Comparison of ENCODE assay signal across 8 cellular contexts in the genomic region with DNA sequence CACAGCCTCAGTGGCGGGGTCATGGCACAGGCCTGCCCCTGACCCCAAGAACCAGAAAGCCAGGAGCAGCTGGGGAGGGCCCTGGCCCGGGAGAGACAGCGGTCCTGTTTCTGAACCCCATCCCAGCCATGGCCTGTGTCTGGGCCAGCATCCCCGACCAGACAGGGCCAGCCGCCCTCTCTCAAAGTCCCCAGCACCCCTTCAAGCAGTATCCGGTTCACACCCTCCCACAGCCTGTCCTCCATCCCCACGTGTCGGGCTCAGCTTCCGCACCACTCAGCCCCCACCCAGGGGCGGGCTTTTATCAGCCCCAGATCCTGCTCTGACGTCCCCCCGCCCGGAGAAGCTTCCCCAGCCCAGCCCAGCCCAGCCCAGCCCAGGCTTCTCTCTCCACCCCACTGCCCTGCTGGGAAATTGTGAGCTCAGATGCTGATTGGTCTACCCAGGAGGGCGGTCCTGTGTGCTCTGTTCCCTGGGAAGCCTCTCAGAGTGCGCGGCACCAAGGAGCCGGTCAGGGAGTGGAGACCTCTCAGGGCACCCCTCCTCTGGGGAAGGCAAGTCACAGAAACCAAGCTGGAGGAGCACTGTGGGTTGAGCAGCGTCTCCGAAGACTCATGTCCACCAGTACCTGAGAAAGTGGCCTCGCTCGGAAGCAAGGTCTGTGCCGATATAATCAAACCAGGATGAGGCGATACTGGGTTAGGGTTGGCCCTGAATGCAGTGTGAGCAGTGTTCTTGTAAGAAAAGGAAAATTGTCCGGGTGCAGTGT. TPM values are rescaled to one million over a fixed set of nuclear protein-coding genes. Genes with fewer than 3 reads are reported as not detected.
A peak's percentile ranks its signal among the peaks of the same experiment; 100 is the strongest.
DNase-seq lines count a peak whose midpoint lies in the region; ATAC-seq, FAIRE-seq and TF ChIP-seq lines count a peak whose summit lies in the region.

No MANE protein-coding gene starts in this region.

- TF ChIP-seq EP300 in transverse colon (IDR thresholded peaks at IDR 0.05; ENCODE audit: low read depth): no peak

- peak; percentile 84 for FAIRE-seq in G401.6 (lab: Jason Lieb, UNC)

- 10 to 18% (median 11%) methylated on average over 23 to 24 of the region's 24 CpGs for WGBS in adipose tissue, 3 donors
- 5 to 8% methylated on average over 20 to 24 of the region's 24 CpGs for WGBS in heart right ventricle, 2 donors
- WGBS in transverse colon (ENCODE audit: low coverage in 1 of 2), 2 donors: 13% methylated on average over 19 of the region's 24 CpGs; no CpG with 5 or more reads in 1 of the 2 donors

- peaks cover 13% of the 10 kb centered on the region for H3K4me1 Mint-ChIP-seq in T-helper 1 cell treated with Interleukin-12 subunit alpha and Interleukin-12 subunit beta and Interleukin-4 antibody, amounts not matched to agents 30 μg/mL and 1 μg/mL, for 36 hours (ENCODE audit: low read depth)

- peak overlapping the region; percentile 89 for H3K4me3 Mint-ChIP-seq in T-helper 1 cell treated with Interleukin-12 subunit alpha and Interleukin-12 subunit beta and Interleukin-4 antibody, amounts not matched to agents 30 μg/mL and 1 μg/mL, for 36 hours

- peak; percentile 86 for TF ChIP-seq POLR2A in transverse colon (IDR thresholded peaks at IDR 0.05)

- H3K27me3 ChIP-seq in heart right ventricle (no peaks in the 10 kb centered on the region), transverse colon (no peaks in the 10 kb centered on the region)

- peaks cover 3% of the 10 kb centered on the region for H3K36me3 Mint-ChIP-seq in T-helper 1 cell treated with Interleukin-12 subunit alpha and Interleukin-12 subunit beta and Interleukin-4 antibody, amounts not matched to agents 30 μg/mL and 1 μg/mL, for 36 hours (ENCODE audit: low read depth)

- peak; percentile 29 for ATAC-seq in HG03521 (IDR thresholded peaks at IDR 0.05; ENCODE audit: unreplicated experiment)
- ATAC-seq in heart right ventricle: peak; percentile 79 to 88 (median 84)

- H3K27ac ChIP-seq in adipose tissue (ENCODE audit: low read depth, low read length) (peak overlapping the region; percentile 49), heart right ventricle (peak overlapping the region; percentile 70 to 90 (median 84)), transverse colon (peak overlapping the region; percentile 82 to 89 (median 88))

- TF ChIP-seq CTCF in heart right ventricle (IDR thresholded peaks at IDR 0.05) (peak in 1 of 9 donors; percentile 16), transverse colon (IDR thresholded peaks at IDR 0.05) (no peak)

- intact Hi-C loops in heart right ventricle (cut with DNase I) (loop anchor here (2.0 to 10.0 kb wide), 8 partner anchors 33 to 446 kb away; a partner anchor contains a TSS), posterior vena cava (cut with DNase I) (no loop called here), transverse colon (cut with DNase I; ENCODE audit: low total_unique reads) (loop anchor here (10.0 kb wide), 1 partner anchor 1426 kb away; a partner anchor contains a TSS)

- H3K4me1 ChIP-seq in heart right ventricle: peaks cover 25 to 56% (median 44%) of the 10 kb centered on the region in 9 donors
- peaks cover 16 to 44% (median 33%) of the 10 kb centered on the region in 4 donors for H3K4me1 ChIP-seq in transverse colon

- in situ Hi-C loops in transverse colon (cut with MboI; ENCODE audit: low pct_ligation_motif_present in 1 of 4, low pct_unique_long_range_greater_than_20kb in 1 of 4, low sequenced_read_pairs in 3 of 4): loop anchor here (5.0 to 25.0 kb wide), 4 partner anchors 186 to 588 kb away; a partner anchor contains a TSS

- H3K27me3 Mint-ChIP-seq in T-helper 1 cell treated with Interleukin-12 subunit alpha and Interleukin-12 subunit beta and Interleukin-4 antibody, amounts not matched to agents 30 μg/mL and 1 μg/mL, for 36 hours (ENCODE audit: low read depth): no peaks in the 10 kb centered on the region

- peak overlapping the region; percentile 31 to 64 (median 56) for H3K4me3 ChIP-seq in heart right ventricle
- peak overlapping the region; percentile 22 to 39 (median 31) for H3K4me3 ChIP-seq in transverse colon

- H3K27ac Mint-ChIP-seq in T-helper 1 cell treated with Interleukin-12 subunit alpha and Interleukin-12 subunit beta and Interleukin-4 antibody, amounts not matched to agents 30 μg/mL and 1 μg/mL, for 36 hours: peak overlapping the region; percentile 89

- DNase-seq in heart right ventricle: peak; percentile 90 to 95
- peak; percentile 97 for DNase-seq in posterior vena cava (ENCODE audit: low spot score)
- peak; percentile 92 for DNase-seq in transverse colon
- DNase-seq in NCI-H1092 treated with DMSO at 0.1 percent for 48 hours (lab: John Stamatoyannopoulos, UW): no peak

- H3K9me3 Mint-ChIP-seq in T-helper 1 cell treated with Interleukin-12 subunit alpha and Interleukin-12 subunit beta and Interleukin-4 antibody, amounts not matched to agents 30 μg/mL and 1 μg/mL, for 36 hours: no peaks in the 10 kb centered on the region

- H3K9me3 ChIP-seq in heart right ventricle: no peaks in the 10 kb centered on the region
- no peaks in the 10 kb centered on the region for H3K9me3 ChIP-seq in transverse colon

- no peaks in the 10 kb centered on the region for H3K36me3 ChIP-seq in heart right ventricle
- H3K36me3 ChIP-seq in transverse colon: no peaks in the 10 kb centered on the region

RNA-seq across cellular contexts. Expression of a gene that starts 4.7 kb away (rescaled TPM):
- polyA plus RNA-seq in adipose tissue (10 to 100 TPM; 30.4 to 69.3 (median 62.6) TPM), heart right ventricle (10 to 100 TPM; 83.0 to 83.6 TPM)
- total RNA-seq in heart right ventricle (10 to 100 TPM; 30.9 to 47.6 (median 38.3) TPM), posterior vena cava (10 to 100 TPM; 50.7 to 52.9 TPM), transverse colon (10 to 100 TPM; 19.4 to 84.5 (median 34.9) TPM)

RNA-seq across cellular contexts. Expression of a gene that starts 28.9 kb away (rescaled TPM):
- polyA plus RNA-seq in adipose tissue: 10 to 100 TPM in 2 of 3 donors, 1 to 10 TPM in 1; 9.5 to 69.2 (median 36.3) TPM
- 10 to 100 TPM; 29.4 to 50.9 (median 38.3) TPM for total RNA-seq in heart right ventricle
- 10 to 100 TPM; 13.8 to 16.6 TPM for polyA plus RNA-seq in heart right ventricle
- 100 to 1,000 TPM; 104 to 111 TPM for total RNA-seq in posterior vena cava
- 10 to 100 TPM; 24.4 to 52.4 (median 32.2) TPM for total RNA-seq in transverse colon

Comparison
In these comparisons a context has a peak if more than half of its experiments do, and no peak if none do; other contexts are left out.
1. intact Hi-C loops: an anchor here in heart right ventricle (2.0 to 10.0 kb wide) and transverse colon (10.0 kb wide); none called in posterior vena cava.